Comparison of ENCODE assay signal across 30 cellular contexts in the genomic region with DNA sequence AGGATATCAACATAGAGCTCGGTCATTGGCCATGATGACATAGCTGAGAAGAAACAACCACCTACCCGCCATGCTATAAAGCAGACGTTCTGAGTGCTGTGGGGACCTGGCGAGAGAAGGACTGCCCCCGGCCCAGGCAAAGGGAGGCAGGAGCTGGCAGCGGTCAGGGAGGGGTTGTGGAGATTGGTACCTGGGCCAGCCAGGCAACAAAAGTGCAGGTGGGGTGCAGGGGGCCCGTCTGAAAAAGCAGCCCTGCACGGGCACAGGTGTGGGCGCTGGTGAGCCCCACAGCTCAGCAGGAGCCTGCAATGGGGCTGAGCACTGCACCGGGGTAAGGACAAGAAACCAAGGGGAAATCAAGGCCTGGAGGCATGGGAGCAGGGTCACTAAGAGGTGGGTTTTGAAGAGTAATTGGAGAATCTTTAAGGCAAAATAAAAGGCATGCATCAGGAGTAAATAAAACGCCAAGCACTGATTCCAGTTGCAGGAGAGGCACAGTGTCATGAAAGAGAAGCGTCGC.
"Had no signal": no experiment of that assay in that cellular context is flagged by ENCODE, and none has a peak within 500 bp of the region (broad histone marks: within the 10 kb centered on the region; RNA-seq: fewer than 3 reads in every experiment).

No MANE protein-coding gene starts in this region.

- H3K36me3 ChIP-seq: adrenal gland, cardiac muscle cell, esophagus squamous epithelium, gastroesophageal sphincter, heart right ventricle had no signal

- H3K27me3 ChIP-seq: adrenal gland, body of pancreas, cardiac muscle cell, dorsolateral prefrontal cortex, esophagus squamous epithelium, gastroesophageal sphincter had no signal

- H3K4me3 ChIP-seq: adrenal gland, body of pancreas, cardiac muscle cell, coronary artery, dorsolateral prefrontal cortex, esophagus squamous epithelium, gastroesophageal sphincter, heart right ventricle had no signal

- DNase-seq: activated CD4-positive, alpha-beta memory T cell treated with anti-CD3 and anti-CD28 coated beads, Interleukin-2, amount 10 ng/mL, durations not matched to agents 7 days and 5 days; activated CD4-positive, alpha-beta T cell treated with anti-CD3 and anti-CD28 coated beads for 1 hour; activated CD4-positive, alpha-beta T cell treated with anti-CD3 and anti-CD28 coated beads for 4 hours; activated CD4-positive, alpha-beta T cell treated with anti-CD3 and anti-CD28 coated beads, Interleukin-2, amount 10 ng/mL, durations not matched to agents 7 days and 5 days; activated CD4-positive, alpha-beta T cell treated with anti-CD3 and anti-CD28 coated beads, Interleukin-2, amount 50 U/mL, for 4 hours; activated gamma-delta T cell treated with Interleukin-2 at 50 U/mL for 16 hours; activated naive CD4-positive, alpha-beta T cell treated with Interleukin-2 at 50 U/mL for 16 hours; activated naive CD8-positive, alpha-beta T cell treated with anti-CD3 and anti-CD28 coated beads for 36 hours; activated naive CD8-positive, alpha-beta T cell treated with anti-CD3 and anti-CD28 coated beads, Interleukin-2, amount 50 U/mL, for 24 hours; activated T-cell treated with anti-CD3 and anti-CD28 coated beads, Interleukin-2, amount 50 U/mL, for 1 hour; activated T-cell treated with anti-CD3 and anti-CD28 coated beads, Interleukin-2, amount 50 U/mL, for 48 hours; adrenal gland; amygdala; aorta; body of pancreas; central memory CD4-positive, alpha-beta T cell; cerebellar nuclear complex; dorsolateral prefrontal cortex; effector CD4-positive, alpha-beta T cell; effector memory CD8-positive, alpha-beta T cell; erythroblast; esophagus squamous epithelium; foreskin melanocyte; heart right ventricle; T-helper 1 cell; T-helper 17 cell; T1000 had no signal
